ENCODE assay signal across 15 cellular contexts in the genomic region with DNA sequence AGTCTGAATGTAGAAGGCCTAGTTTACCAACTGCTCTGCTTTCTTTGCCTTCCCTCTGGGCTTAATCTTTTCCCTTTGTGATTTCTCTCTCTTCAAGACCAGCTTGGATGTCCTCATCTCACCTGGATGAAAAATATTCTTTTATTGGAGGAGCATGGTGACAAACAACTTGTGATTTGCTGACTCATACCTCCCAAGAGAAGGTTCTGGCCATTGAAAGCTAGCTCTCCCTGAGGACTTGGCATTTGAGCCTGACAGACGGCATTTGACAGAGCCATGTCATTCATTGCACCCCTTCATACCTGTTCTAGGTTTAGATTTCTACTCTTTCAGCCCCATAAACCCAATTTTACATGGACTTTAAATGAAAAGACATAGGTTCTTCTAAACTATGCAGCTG. TPM values are rescaled to one million over a fixed set of nuclear protein-coding genes. Genes with fewer than 3 reads are reported as not detected.
A peak's percentile ranks its signal among the peaks of the same experiment; 100 is the strongest.
DNase-seq lines count a peak whose midpoint lies in the region; ATAC-seq and TF ChIP-seq lines count a peak whose summit lies in the region.
"Had no signal": no experiment of that assay in that cellular context is flagged by ENCODE, and none has a peak within 500 bp of the region (broad histone marks: within the 10 kb centered on the region; RNA-seq: fewer than 3 reads in every experiment).

No MANE protein-coding gene starts in this region.

- intact Hi-C loops in left ventricle myocardium superior (cut with micrococcal nuclease) (no loop called here), Right ventricle myocardium superior (cut with DNase I) (no loop called here), PC-3 (cut with micrococcal nuclease) (no loop called here)

- BruUV-seq in PC-3 (replicated peaks; lab: Mats Ljungman, UMichigan): no TSS peak

- H3K9me2 ChIP-seq in PC-3 (replicated peaks; ENCODE audit: low read length): no peaks in the 10 kb centered on the region

- H3F3A ChIP-seq in PC-3 (ENCODE audit: low read length, unreplicated experiment): no peaks in the 10 kb centered on the region

- H3K9ac ChIP-seq in PC-3 (ENCODE audit: low read length): no peak overlapping the region

- no peaks in the 10 kb centered on the region for H4K20me1 ChIP-seq in PC-3 (ENCODE audit: low read length)

- no peak for TF ChIP-seq CTCF in PC-3 (conservative IDR thresholded peaks at IDR 0.05; ENCODE audit: low read depth, low read length)
- no peak for TF ChIP-seq CTCF in epithelial cell of proximal tubule (conservative IDR thresholded peaks at IDR 0.05; ENCODE audit: low read depth, low read length)
- TF ChIP-seq CTCF in GM20000 (IDR thresholded peaks at IDR 0.05; ENCODE audit: extremely low read depth, missing control alignments): no peak

- peaks cover 11% of the 10 kb centered on the region for H3K4me1 ChIP-seq in PC-3 (ENCODE audit: insufficient read depth, low read length)

- H3K9me3 ChIP-seq in PC-3 (ENCODE audit: low read length): no peaks in the 10 kb centered on the region
- H3K9me3 ChIP-seq: mucosa of descending colon had no signal

- peaks cover 57% of the 10 kb centered on the region for H3K36me3 ChIP-seq in PC-3 (ENCODE audit: low read depth, low read length)

- no peaks in the 10 kb centered on the region for H3K79me2 ChIP-seq in PC-3 (ENCODE audit: low read length)

- H3K4me2 ChIP-seq in PC-3 (ENCODE audit: low read length): no peak overlapping the region

- H3K27ac ChIP-seq in PC-3 (ENCODE audit: low read length): peak overlapping the region; percentile 13; the same call in 1 of the 2 replicates

- POLR2A ChIA-PET in PC-3 (lab: Charles Lee; ENCODE audit: unreplicated experiment): no interaction called here

- no peak overlapping the region for H2AFZ ChIP-seq in PC-3 (ENCODE audit: low read length)

- no peaks in the 10 kb centered on the region for H3K27me3 ChIP-seq in PC-3 (ENCODE audit: low read length)

- CTCF ChIA-PET in PC-3 (lab: Charles Lee): no interaction called here

- DNase-seq in left ventricle myocardium superior (no peak), Right ventricle myocardium superior (no peak), PC-3 (peak; percentile 69), epithelial cell of proximal tubule (ENCODE audit: low read depth) (peak; percentile 37), LoVo (ENCODE audit: low spot score) (no peak), mesenteric fat pad (ENCODE audit: low spot score) (no peak), GM20000 (ENCODE audit: low spot score) (no peak), GM03348 (ENCODE audit: low spot score) (no peak)
- DNase-seq: activated CD4-positive, alpha-beta T cell treated with anti-CD3 and anti-CD28 coated beads for 1 hour; DMS153; effector CD8-positive, alpha-beta T cell; mucosa of descending colon; NCI-H1436; NCI-H345; T-helper 1 cell had no signal

- ATAC-seq in left ventricle myocardium superior (peak; percentile 21), Right ventricle myocardium superior (ENCODE audit: poor library complexity) (no peak), PC-3 (peak; percentile 71)
- ATAC-seq: mucosa of descending colon had no signal

- H3K4me3 ChIP-seq in PC-3 (ENCODE audit: low read length): no peak overlapping the region
- H3K4me3 ChIP-seq in epithelial cell of proximal tubule (ENCODE audit: low read depth, low read length): no peak overlapping the region
- H3K4me3 ChIP-seq: mucosa of descending colon had no signal

RNA-seq across cellular contexts. Expression of a gene that starts 33.3 kb away (rescaled TPM):
- 15.9 TPM for total RNA-seq in left ventricle myocardium superior
- 15.6 TPM for total RNA-seq in Right ventricle myocardium superior
- 33.2 and 36.5 TPM in 2 replicates for total RNA-seq in PC-3 (2014; rRNA removed)
- 50.2 and 68.5 TPM in 2 replicates for total RNA-seq in epithelial cell of proximal tubule
- total RNA-seq in mesenteric fat pad: 48.0 TPM

Comparison
In these comparisons a context has a peak if more than half of its experiments do, and no peak if none do; other contexts are left out.
1. DNase-seq: peak in PC-3 (single experiment) and epithelial cell of proximal tubule (single experiment); none in left ventricle myocardium superior (single experiment), Right ventricle myocardium superior (single experiment), LoVo (single experiment), mesenteric fat pad (single experiment), GM20000 (single experiment) and GM03348 (single experiment).